Comparison of ENCODE assay signal across 8 cellular contexts in the genomic region with DNA sequence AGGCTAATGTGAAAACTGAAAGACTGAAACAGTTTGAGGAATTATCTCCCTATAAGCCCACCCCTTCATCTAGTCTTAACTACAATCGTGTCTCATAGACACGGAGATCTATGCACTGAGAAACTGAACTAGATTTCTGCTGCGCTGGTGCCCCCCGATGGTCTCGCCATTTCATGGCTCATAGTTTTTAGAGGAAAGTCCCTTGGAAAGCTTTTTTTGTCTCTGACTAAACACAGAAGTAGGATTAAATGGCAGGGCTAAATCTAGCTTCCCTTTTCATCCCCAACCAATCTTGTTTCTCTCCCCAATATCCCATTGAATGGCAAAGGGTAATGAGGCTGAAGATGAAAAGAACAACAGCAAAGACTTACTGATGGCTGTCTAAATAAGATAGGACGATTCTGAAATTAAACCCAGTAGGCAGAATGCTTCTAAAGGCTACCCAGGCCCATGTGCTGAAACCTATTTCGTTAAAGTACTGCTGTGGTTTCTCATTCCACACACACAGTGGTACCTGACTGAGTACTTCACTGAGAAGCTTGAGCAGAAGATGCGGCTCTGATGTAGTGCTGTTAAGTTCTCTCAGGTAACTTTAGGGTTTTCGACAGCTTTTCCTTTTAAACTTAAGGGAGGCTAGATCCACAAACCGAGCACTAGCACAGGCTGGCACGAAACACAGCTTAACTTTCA.
DNase-seq lines count a peak whose midpoint lies in the region; ATAC-seq and TF ChIP-seq lines count a peak whose summit lies in the region.

No MANE protein-coding gene starts in this region.

- DNase-seq in SIG-M5 treated with dmso at 0.1 percent for 504 hours (lab: John Stamatoyannopoulos, UW; ENCODE audit: unreplicated experiment): peak; percentile 37
- no peak for DNase-seq in SIG-M5 (lab: John Stamatoyannopoulos, UW)
- peak; percentile 20 for DNase-seq in activated B cell treated with CpG ODN at 0.5 μM for 24 hours
- peak; percentile 75 for DNase-seq in dermis blood vessel endothelial cell
- DNase-seq in nephron progenitor cell: peak; percentile 44
- DNase-seq in aorta: peak in 1 of 2 donors; percentile 68
- DNase-seq in trophoblast cell: no peak

- no peak overlapping the region for H2BK5ac ChIP-seq in trophoblast cell (ENCODE audit: low read depth, low read length, poor library complexity)

- peaks cover 0 to 2% of the 10 kb centered on the region in 2 donors for H3K4me1 ChIP-seq in aorta (ENCODE audit: control insufficient read depth in 1 of 2, insufficient read depth in 2 of 2, low read length in 2 of 2)
- H3K4me1 ChIP-seq in trophoblast cell (ENCODE audit: control insufficient read depth in 1 of 2, insufficient read depth in 2 of 2, low read length in 2 of 2): no peaks in the 10 kb centered on the region

- no peaks in the 10 kb centered on the region for H3K36me3 ChIP-seq in aorta (ENCODE audit: control insufficient read depth in 1 of 2, insufficient read depth in 2 of 2, low read length in 1 of 2)
- no peaks in the 10 kb centered on the region for H3K36me3 ChIP-seq in trophoblast cell (ENCODE audit: control insufficient read depth in 1 of 2, insufficient read depth in 2 of 2, low read length in 2 of 2)

- no peaks in the 10 kb centered on the region for H3K79me1 ChIP-seq in trophoblast cell (ENCODE audit: low read length)

- no peak overlapping the region for H3K23ac ChIP-seq in trophoblast cell (ENCODE audit: low read length)

- no peaks in the 10 kb centered on the region for H3K36me3 Mint-ChIP-seq in activated B cell treated with CpG ODN at 0.5 μM for 24 hours (ENCODE audit: low read depth)
- no peaks in the 10 kb centered on the region for H3K36me3 Mint-ChIP-seq in nephron progenitor cell (ENCODE audit: low read depth)

- no peak overlapping the region for H3K18ac ChIP-seq in trophoblast cell (ENCODE audit: low read length)

- H3K27ac Mint-ChIP-seq in activated B cell treated with CpG ODN at 0.5 μM for 24 hours (no peak overlapping the region), nephron progenitor cell (no peak overlapping the region)

- H4K8ac ChIP-seq in trophoblast cell (ENCODE audit: low read depth, low read length): no peak overlapping the region

- no peak overlapping the region for H2AK5ac ChIP-seq in trophoblast cell (ENCODE audit: low read length)

- H3K4ac ChIP-seq in trophoblast cell (ENCODE audit: low read depth, low read length): no peak overlapping the region

- H3K4me1 Mint-ChIP-seq in activated B cell treated with CpG ODN at 0.5 μM for 24 hours: peaks cover 9% of the 10 kb centered on the region
- no peaks in the 10 kb centered on the region for H3K4me1 Mint-ChIP-seq in nephron progenitor cell

- H3K9me3 Mint-ChIP-seq in activated B cell treated with CpG ODN at 0.5 μM for 24 hours (no peaks in the 10 kb centered on the region), nephron progenitor cell (no peaks in the 10 kb centered on the region)

- no peak overlapping the region for H2BK120ac ChIP-seq in trophoblast cell (ENCODE audit: insufficient read depth, low read length, poor library complexity)

- TF ChIP-seq CTCF in activated B cell treated with CpG ODN at 0.5 μM for 24 hours (IDR thresholded peaks at IDR 0.05): no peak
- peak; percentile 47 for TF ChIP-seq CTCF in nephron progenitor cell (IDR thresholded peaks at IDR 0.05)

- POLR2A ChIA-PET in activated B cell treated with CpG ODN at 0.5 μM for 24 hours (lab: Charles Lee): interaction anchor here (1.3 kb wide), 1 partner anchor 709 kb away, joined by 3 read pairs; no protein-coding TSS in a partner anchor

- H3K27me3 ChIP-seq in aorta (ENCODE audit: control insufficient read depth in 1 of 2, insufficient read depth in 2 of 2, low read length in 1 of 2): no peaks in the 10 kb centered on the region
- H3K27me3 ChIP-seq in trophoblast cell (ENCODE audit: insufficient read depth, low read length): no peaks in the 10 kb centered on the region

- H2BK12ac ChIP-seq in trophoblast cell (ENCODE audit: low read length): no peak overlapping the region

- 67 to 68% methylated on average over 11 of the region's 11 CpGs for WGBS in aorta, 2 donors
- no CpG with 5 or more reads among the region's 11 CpGs for WGBS in trophoblast cell (ENCODE audit: extremely low coverage, insufficient coverage, insufficient read length)

- H3K4me3 Mint-ChIP-seq in activated B cell treated with CpG ODN at 0.5 μM for 24 hours: no peak overlapping the region
- no peak overlapping the region for H3K4me3 Mint-ChIP-seq in nephron progenitor cell

- no peaks in the 10 kb centered on the region for H3K79me2 ChIP-seq in trophoblast cell (ENCODE audit: control insufficient read depth, insufficient read depth, low read length, poor library complexity)

- no peaks in the 10 kb centered on the region for H3K9me3 ChIP-seq in aorta (ENCODE audit: control insufficient read depth, low read length)
- no peaks in the 10 kb centered on the region for H3K9me3 ChIP-seq in trophoblast cell (ENCODE audit: insufficient read depth, low read depth, low read length)

- H3K4me2 ChIP-seq in trophoblast cell (ENCODE audit: low read length): no peak overlapping the region

- no peak overlapping the region for H3K27ac ChIP-seq in aorta (ENCODE audit: low read depth in 1 of 2, low read length in 2 of 2)
- H3K27ac ChIP-seq in trophoblast cell (ENCODE audit: low read depth, low read length): no peak overlapping the region

- no peak overlapping the region for H3K9ac ChIP-seq in trophoblast cell (ENCODE audit: low read length)

- H3K4me3 ChIP-seq in aorta (ENCODE audit: low read length in 2 of 2) (no peak overlapping the region), trophoblast cell (ENCODE audit: low read depth, low read length) (no peak overlapping the region)

- intact Hi-C loops in activated B cell treated with CpG ODN at 0.5 μM for 24 hours (cut with micrococcal nuclease): loop anchor here (1.0 to 5.0 kb wide), 5 partner anchors 59 to 738 kb away; no protein-coding TSS in a partner anchor
- intact Hi-C loops in aorta (cut with DNase I): no loop called here

- no peak overlapping the region for H4K91ac ChIP-seq in trophoblast cell (ENCODE audit: low read depth, low read length)

- no peak overlapping the region for H2AFZ ChIP-seq in trophoblast cell (ENCODE audit: insufficient read depth, low read length, poor library complexity)

- H3K14ac ChIP-seq in trophoblast cell (ENCODE audit: low read length): no peak overlapping the region

- no peak overlapping the region for H4K12ac ChIP-seq in trophoblast cell (ENCODE audit: low read depth, low read length)

- H3K27me3 Mint-ChIP-seq in activated B cell treated with CpG ODN at 0.5 μM for 24 hours (peaks cover 7% of the 10 kb centered on the region), nephron progenitor cell (ENCODE audit: low read depth, poor library complexity) (no peaks in the 10 kb centered on the region)

- ATAC-seq in HG03520 (IDR thresholded peaks at IDR 0.05; ENCODE audit: unreplicated experiment) (peak; percentile 58), activated B cell treated with CpG ODN at 0.5 μM for 24 hours (ENCODE audit: low read depth) (peak; percentile 72), aorta (ENCODE audit: low FRiP score) (peak; percentile 50)

- CTCF ChIA-PET in activated B cell treated with CpG ODN at 0.5 μM for 24 hours (lab: Charles Lee): interaction anchor here (0.6 to 4.9 kb wide), 10 partner anchors 9 to 739 kb away, joined by 3 to 42 read pairs (median 3); no protein-coding TSS in a partner anchor

Comparison
In these comparisons a context has a peak if more than half of its experiments do, and no peak if none do; other contexts are left out.
1. DNase-seq: peak in SIG-M5 treated with dmso at 0.1 percent for 504 hours (single experiment), activated B cell treated with CpG ODN at 0.5 μM for 24 hours (single experiment), dermis blood vessel endothelial cell (single experiment) and nephron progenitor cell (single experiment); none in SIG-M5 (single experiment) and trophoblast cell (0 of 2).
2. Peak in every context shown above with its lines, with median percentiles within 50 percentile points of each other: ATAC-seq.